Comparison of ENCODE assay signal across 16 cellular contexts in genomic region chr15:52546031-52546751, GRCh38. TPM values are rescaled to one million over a fixed set of nuclear protein-coding genes. Genes with fewer than 3 reads are reported as not detected.
DNase-seq lines count a peak whose midpoint lies in the region; ATAC-seq, FAIRE-seq and TF ChIP-seq lines count a peak whose summit lies in the region.
"Had no signal": no experiment of that assay in that cellular context is flagged by ENCODE, and none has a peak within 500 bp of the region (broad histone marks: within the 10 kb centered on the region; RNA-seq: fewer than 3 reads in every experiment).

No MANE protein-coding gene starts in this region.

- H3K79me2 ChIP-seq in DND-41 (ENCODE audit: insufficient read depth, low read length) (no peaks in the 10 kb centered on the region), GM23338 (replicated peaks; ENCODE audit: insufficient read depth) (no peaks in the 10 kb centered on the region)

- no peak overlapping the region for H3K27ac Mint-ChIP-seq in GM23338
- H3K27ac Mint-ChIP-seq in activated T-helper 17 cell treated with anti-CD3 and anti-CD28 coated beads, Interleukin-2, amount 50 U/mL, for 72 hours: no peak overlapping the region
- H3K27ac Mint-ChIP-seq: CD14-positive monocyte had no signal

- H3K4me3 ChIP-seq in DND-41 (ENCODE audit: low read depth in 1 of 2, low read length in 2 of 2): no peak overlapping the region
- no peak overlapping the region for H3K4me3 ChIP-seq in GM23338
- H3K4me3 ChIP-seq in mesenchymal stem cell (ENCODE audit: insufficient read depth in 1 of 2, low read depth in 1 of 2, low read length in 2 of 2): no peak overlapping the region
- H3K4me3 ChIP-seq: adrenal gland, SJSA1, tibial artery had no signal

- 0 out of 2 replicates have a peak, but pooled peaks cover 5% of the 10 kb centered on the region for H3F3A ChIP-seq in GM23338 (replicated peaks; ENCODE audit: low read depth)

- no peak for TF ChIP-seq CTCF in DND-41 (IDR thresholded peaks at IDR 0.05; ENCODE audit: borderline replicate concordance, extremely low read depth, low read length, poor library complexity, severe bottlenecking)
- no peak for TF ChIP-seq CTCF in GM23338 (conservative IDR thresholded peaks at IDR 0.05; ENCODE audit: low read depth in 2 of 2)

- H4K8ac ChIP-seq in mesenchymal stem cell (ENCODE audit: low read length): peak overlapping the region; percentile 19

- DNase-seq in DND-41 (no peak), GM23338 (ENCODE audit: low spot score) (peak; percentile 19), mesenchymal stem cell (no peak), GM19239 (ENCODE audit: insufficient read length, low spot score) (no peak)
- DNase-seq: adrenal gland; NCI-H187 treated with DMSO at 0.1 percent for 48 hours; NCI-H526; stimulated activated CD4-positive, alpha-beta T cell treated with anti-CD3 and anti-CD28 coated beads, Interleukin-1b, Interleukin-23, amount 100 ng/mL, for 48 hours; tibial artery had no signal

- H3K36me3 ChIP-seq in DND-41 (ENCODE audit: insufficient read depth, low read length): peaks cover 44% of the 10 kb centered on the region
- peaks cover 11% of the 10 kb centered on the region; the same call in 1 of the 2 replicates for H3K36me3 ChIP-seq in GM23338 (ENCODE audit: insufficient read depth)
- peaks cover 13 to 55% of the 10 kb centered on the region in 2 experiments for H3K36me3 ChIP-seq in mesenchymal stem cell (ENCODE audit: control insufficient read depth in 1 of 2, insufficient read depth in 2 of 2, low read depth in 1 of 2, low read length in 2 of 2)

- H2AK5ac ChIP-seq in mesenchymal stem cell (ENCODE audit: low read length, severe bottlenecking): no peak overlapping the region

- H2BK15ac ChIP-seq in mesenchymal stem cell (ENCODE audit: low read depth, poor library complexity, severe bottlenecking): no peak overlapping the region

- no peak overlapping the region for H3K14ac ChIP-seq in mesenchymal stem cell (ENCODE audit: low read length in 2 of 2)

- peaks cover 7% of the 10 kb centered on the region; the same call in 2 of the 3 replicates for H3K9me3 Mint-ChIP-seq in GM23338
- no peaks in the 10 kb centered on the region for H3K9me3 Mint-ChIP-seq in activated T-helper 17 cell treated with anti-CD3 and anti-CD28 coated beads, Interleukin-2, amount 50 U/mL, for 72 hours

- H4K91ac ChIP-seq in mesenchymal stem cell (ENCODE audit: low read length): peak overlapping the region; percentile 82

- H3K4me2 ChIP-seq in DND-41 (ENCODE audit: insufficient read depth, low read length) (no peak overlapping the region), GM23338 (no peak overlapping the region), mesenchymal stem cell (ENCODE audit: low read length, poor library complexity, severe bottlenecking) (no peak overlapping the region)

- no peak overlapping the region for H3K27ac ChIP-seq in DND-41 (ENCODE audit: low read length)
- H3K27ac ChIP-seq in GM23338 (ENCODE audit: low read depth): no peak overlapping the region
- no peak overlapping the region for H3K27ac ChIP-seq in mesenchymal stem cell (ENCODE audit: low read length, poor library complexity, severe bottlenecking)
- H3K27ac ChIP-seq: adrenal gland, SJSA1, tibial artery had no signal

- no peak overlapping the region for H2BK5ac ChIP-seq in mesenchymal stem cell (ENCODE audit: low read depth, low read length, poor library complexity, severe bottlenecking)

- H3K27me3 Mint-ChIP-seq in GM23338 (ENCODE audit: insufficient read depth, low read depth, poor library complexity): peaks cover 7% of the 10 kb centered on the region
- H3K27me3 Mint-ChIP-seq in activated T-helper 17 cell treated with anti-CD3 and anti-CD28 coated beads, Interleukin-2, amount 50 U/mL, for 72 hours: no peaks in the 10 kb centered on the region

- H3K4me1 ChIP-seq in DND-41 (ENCODE audit: insufficient read depth, low read length) (no peaks in the 10 kb centered on the region), GM23338 (ENCODE audit: insufficient read depth) (no peaks in the 10 kb centered on the region), mesenchymal stem cell (ENCODE audit: control insufficient read depth, insufficient read depth, low read depth, low read length) (no peaks in the 10 kb centered on the region)
- H3K4me1 ChIP-seq: adrenal gland, SJSA1, tibial artery had no signal

- H3K79me1 ChIP-seq in mesenchymal stem cell (replicated peaks; ENCODE audit: low read length, poor library complexity, severe bottlenecking): peaks cover 6% of the 10 kb centered on the region

- H4K20me1 ChIP-seq in DND-41 (ENCODE audit: insufficient read depth, low read length) (peaks cover 6% of the 10 kb centered on the region), GM23338 (replicated peaks; ENCODE audit: insufficient read depth) (peaks cover 4% of the 10 kb centered on the region; the same call in 1 of the 2 replicates)

- H3K4me1 Mint-ChIP-seq in GM23338: no peaks in the 10 kb centered on the region
- H3K4me1 Mint-ChIP-seq in activated T-helper 17 cell treated with anti-CD3 and anti-CD28 coated beads, Interleukin-2, amount 50 U/mL, for 72 hours: no peaks in the 10 kb centered on the region

- no peaks in the 10 kb centered on the region for H3K27me3 ChIP-seq in DND-41 (ENCODE audit: insufficient read depth, low read length, poor library complexity)
- no peaks in the 10 kb centered on the region for H3K27me3 ChIP-seq in GM23338 (ENCODE audit: insufficient read depth)
- H3K27me3 ChIP-seq in mesenchymal stem cell (ENCODE audit: control insufficient read depth in 1 of 2, insufficient read depth in 1 of 2, low read length in 2 of 2): no peaks in the 10 kb centered on the region
- H3K27me3 ChIP-seq: adrenal gland, SJSA1, tibial artery had no signal

- H3K4ac ChIP-seq in mesenchymal stem cell (ENCODE audit: low read depth in 1 of 2, low read length in 2 of 2): no peak overlapping the region

- H2AFZ ChIP-seq in DND-41 (ENCODE audit: low read depth, low read length): no peak overlapping the region
- H2AFZ ChIP-seq in GM23338: no peak overlapping the region
- no peak overlapping the region for H2AFZ ChIP-seq in mesenchymal stem cell (ENCODE audit: low read depth, low read length)

- no peak overlapping the region for H3K18ac ChIP-seq in mesenchymal stem cell (ENCODE audit: low read depth in 1 of 2, low read length in 2 of 2)

- WGBS in mesenchymal stem cell: 100% methylated on average over 5 of the region's 5 CpGs

- ATAC-seq in DND-41 (ENCODE audit: insufficient read depth, low read depth): peak; percentile 59
- peak; percentile 78 for ATAC-seq in GM23338
- ATAC-seq in activated T-helper 17 cell treated with anti-CD3 and anti-CD28 coated beads, Interleukin-2, amount 50 U/mL, for 72 hours (replicated peaks): peak; percentile 52
- no peak for ATAC-seq in GM21526 (IDR thresholded peaks at IDR 0.05; ENCODE audit: low FRiP score, unreplicated experiment)
- ATAC-seq in GM18909 (IDR thresholded peaks at IDR 0.05; ENCODE audit: poor library complexity, unreplicated experiment): no peak

- H3K9ac ChIP-seq in DND-41 (ENCODE audit: low read depth, low read length) (no peak overlapping the region), mesenchymal stem cell (ENCODE audit: low read length) (no peak overlapping the region)

- H2BK12ac ChIP-seq in mesenchymal stem cell (ENCODE audit: low read length in 2 of 2): no peak overlapping the region

- H3K36me3 Mint-ChIP-seq in GM23338 (ENCODE audit: low read depth): peaks cover 57% of the 10 kb centered on the region
- H3K36me3 Mint-ChIP-seq in activated T-helper 17 cell treated with anti-CD3 and anti-CD28 coated beads, Interleukin-2, amount 50 U/mL, for 72 hours (ENCODE audit: low read depth): peaks cover 56% of the 10 kb centered on the region

- no peaks in the 10 kb centered on the region for H3K9me2 ChIP-seq in GM23338 (ENCODE audit: insufficient read depth)

- H2BK120ac ChIP-seq in mesenchymal stem cell (ENCODE audit: low read depth, low read length): no peak overlapping the region

- no peak for FAIRE-seq in GM19239 (lab: Jason Lieb, UNC)
- FAIRE-seq: endothelial cell of umbilical vein, keratinocyte had no signal

- no peak overlapping the region for H3K4me3 Mint-ChIP-seq in GM23338
- no peak overlapping the region for H3K4me3 Mint-ChIP-seq in activated T-helper 17 cell treated with anti-CD3 and anti-CD28 coated beads, Interleukin-2, amount 50 U/mL, for 72 hours
- H3K4me3 Mint-ChIP-seq: CD14-positive monocyte had no signal

- H3K9me3 ChIP-seq in DND-41 (ENCODE audit: insufficient read depth, low read length, severe bottlenecking): no peaks in the 10 kb centered on the region
- peaks cover 8% of the 10 kb centered on the region for H3K9me3 ChIP-seq in mesenchymal stem cell (ENCODE audit: control insufficient read depth, low read length)
- H3K9me3 ChIP-seq: adrenal gland, SJSA1, tibial artery had no signal

- H3K23ac ChIP-seq in mesenchymal stem cell (ENCODE audit: low read length in 2 of 2): no peak overlapping the region

TF ChIP-seq in GM23338, 12 proteins besides CTCF, POLR2A, EP300 and RAD21:
- TF ChIP-seq EZH2 (IDR thresholded peaks at IDR 0.05; ENCODE audit: low read depth, unreplicated experiment) (no peak), POLR2AphosphoS5 (IDR thresholded peaks at IDR 0.05; ENCODE audit: low read depth) (peak; percentile 45)

RNA-seq across cellular contexts. Expression of gene MYO5A, which starts 17.5 kb away (rescaled TPM):
- 30.2 and 31.8 TPM in 2 replicates for total RNA-seq in GM23338 (2014; rRNA removed; shearing (Covaris generic))
- polyA plus RNA-seq in GM23338 (2016; fragmentation: Nextera tagmentation; extraction: Ambion mirVana): 5.6 and 5.7 TPM in 2 replicates
- 10 to 100 TPM; 33.1 to 59.3 TPM for total RNA-seq in activated T-helper 17 cell treated with anti-CD3 and anti-CD28 coated beads, Interleukin-2, amount 50 U/mL, for 72 hours
- polyA plus RNA-seq in mesenchymal stem cell (2013, experiment 1 of 2): 13.1 TPM
- 11.6 TPM for polyA plus RNA-seq in mesenchymal stem cell (2013, experiment 2 of 2)

RNA-seq across cellular contexts. Expression of gene ARPP19, which starts 22.6 kb away (rescaled TPM):
- 192 and 193 TPM in 2 replicates for total RNA-seq in GM23338 (2014; rRNA removed; shearing (Covaris generic))
- polyA plus RNA-seq in GM23338 (2016; fragmentation: Nextera tagmentation; extraction: Ambion mirVana): 78.3 and 79.6 TPM in 2 replicates
- 100 to 1,000 TPM; 154 to 222 TPM for total RNA-seq in activated T-helper 17 cell treated with anti-CD3 and anti-CD28 coated beads, Interleukin-2, amount 50 U/mL, for 72 hours
- 59.1 TPM for polyA plus RNA-seq in mesenchymal stem cell (2013, experiment 1 of 2)
- polyA plus RNA-seq in mesenchymal stem cell (2013, experiment 2 of 2): 58.9 TPM

Comparison
In these comparisons a context has a peak if more than half of its experiments do, and no peak if none do; other contexts are left out.
1. ATAC-seq: peak in DND-41 (single experiment), GM23338 (single experiment) and activated T-helper 17 cell treated with anti-CD3 and anti-CD28 coated beads, Interleukin-2, amount 50 U/mL, for 72 hours (single experiment); none in GM21526 (single experiment) and GM18909 (single experiment).